Comparison of ENCODE assay signal across 21 cellular contexts in genomic region chrX:38999099-38999498, GRCh38.
DNase-seq lines count a peak whose midpoint lies in the region; ATAC-seq, FAIRE-seq and TF ChIP-seq lines count a peak whose summit lies in the region.
"Had no signal": no experiment of that assay in that cellular context is flagged by ENCODE, and none has a peak within 500 bp of the region (broad histone marks: within the 10 kb centered on the region; RNA-seq: fewer than 3 reads in every experiment).

No MANE protein-coding gene starts in this region.

- H3K9me3 ChIP-seq in gastrocnemius medialis: no peaks in the 10 kb centered on the region
- H3K9me3 ChIP-seq: A549, Caco-2 had no signal

- no peaks in the 10 kb centered on the region for H3K36me3 ChIP-seq in gastrocnemius medialis
- H3K36me3 ChIP-seq: BLaER1 treated with 17β-estradiol and CSF1 and Interleukin-3, amounts not matched to agents 10 nM and 100 nM had no signal

- no peaks in the 10 kb centered on the region for H3K36me3 Mint-ChIP-seq in nephron (ENCODE audit: low read depth)
- H3K36me3 Mint-ChIP-seq: CD8-positive, alpha-beta T cell had no signal

- peaks cover 12% of the 10 kb centered on the region for H3K4me1 Mint-ChIP-seq in nephron
- H3K4me1 Mint-ChIP-seq: B cell had no signal

- H3K27me3 ChIP-seq in gastrocnemius medialis: no peaks in the 10 kb centered on the region
- H3K27me3 ChIP-seq: BLaER1 treated with 17β-estradiol and CSF1 and Interleukin-3, amounts not matched to agents 10 nM and 100 nM had no signal

- H3K27ac Mint-ChIP-seq in nephron: peak overlapping the region in 2 of 3 experiments; percentile 42 to 54
- H3K27ac Mint-ChIP-seq: B cell; CD4-positive, alpha-beta T cell; CD8-positive, alpha-beta T cell had no signal

- peak overlapping the region; percentile 77 to 85 (median 80) for H3K27ac ChIP-seq in gastrocnemius medialis
- H3K27ac ChIP-seq: 22Rv1; A549; BLaER1 treated with 17β-estradiol and CSF1 and Interleukin-3, amounts not matched to agents 10 nM and 100 nM; C4-2B had no signal

- H3K4me3 ChIP-seq in gastrocnemius medialis: no peak overlapping the region
- H3K4me3 ChIP-seq: A549; BLaER1 treated with 17β-estradiol and CSF1 and Interleukin-3, amounts not matched to agents 10 nM and 100 nM had no signal

- intact Hi-C loops in gastrocnemius medialis (cut with DNase I; ENCODE audit: low total_unique reads): loop anchor here (2.0 kb wide), 1 partner anchor 68 kb away; no protein-coding TSS in a partner anchor

- in situ Hi-C loops in gastrocnemius medialis (cut with MboI; ENCODE audit: low sequenced_read_pairs in 4 of 4): loop anchor here in 3 of 4 donors (10.0 to 25.0 kb wide), 3 partner anchors 146 to 237 kb away; no protein-coding TSS in a partner anchor

- H3K4me3 Mint-ChIP-seq in nephron: no peak overlapping the region
- H3K4me3 Mint-ChIP-seq: B cell; CD4-positive, alpha-beta T cell; CD8-positive, alpha-beta T cell had no signal

- ATAC-seq in gastrocnemius medialis (peak; percentile 82 to 89), GM21619 (IDR thresholded peaks at IDR 0.05; ENCODE audit: unreplicated experiment) (no peak)
- ATAC-seq: A549; CD8-positive, alpha-beta T cell had no signal

- TF ChIP-seq CTCF in nephron (IDR thresholded peaks at IDR 0.05; ENCODE audit: unreplicated experiment in 3 of 3) (no peak), gastrocnemius medialis (IDR thresholded peaks at IDR 0.05 in 4 of 5, conservative IDR thresholded peaks at IDR 0.05 in 1 of 5) (no peak)

- peaks cover 0 to 15% of the 10 kb centered on the region in 2 donors for H3K4me1 ChIP-seq in gastrocnemius medialis
- H3K4me1 ChIP-seq: A549; BLaER1 treated with 17β-estradiol and CSF1 and Interleukin-3, amounts not matched to agents 10 nM and 100 nM; Caco-2 had no signal

- TF ChIP-seq POLR2A in gastrocnemius medialis (IDR thresholded peaks at IDR 0.05) (no peak), H54 (IDR thresholded peaks at IDR 0.05; ENCODE audit: low read depth, low read length) (no peak)

- no peaks in the 10 kb centered on the region for H3K27me3 Mint-ChIP-seq in nephron (ENCODE audit: low read depth)
- H3K27me3 Mint-ChIP-seq: B cell; CD4-positive, alpha-beta T cell had no signal

- peaks cover 10% of the 10 kb centered on the region for H3K9me3 Mint-ChIP-seq in nephron
- H3K9me3 Mint-ChIP-seq: CD4-positive, alpha-beta T cell; CD8-positive, alpha-beta T cell had no signal

- DNase-seq in NCI-H69 (lab: John Stamatoyannopoulos, UW) (peak; percentile 16), gastrocnemius medialis (peak; percentile 50 to 62), H54 (ENCODE audit: insufficient read length, low spot score) (no peak), NOMO-1 treated with dmso at 0.1 percent for 144 hours (lab: John Stamatoyannopoulos, UW; ENCODE audit: unreplicated experiment) (no peak)
- DNase-seq: AML-193; Caco-2; Calu3; CD4-positive, alpha-beta T cell; CD8-positive, alpha-beta T cell; DMS79 treated with DMSO at 0.1 percent for 48 hours; GF-D8 had no signal

- FAIRE-seq in H54 (lab: Jason Lieb, UNC): no peak
- FAIRE-seq: A549, D721Med, G401.6, GM12891 had no signal

Comparison
In these comparisons a context has a peak if more than half of its experiments do, and no peak if none do; other contexts are left out.
1. DNase-seq: peak in NCI-H69 (single experiment) and gastrocnemius medialis (2 of 2); none in H54 (single experiment) and NOMO-1 treated with dmso at 0.1 percent for 144 hours (single experiment).